In the genomic region with DNA sequence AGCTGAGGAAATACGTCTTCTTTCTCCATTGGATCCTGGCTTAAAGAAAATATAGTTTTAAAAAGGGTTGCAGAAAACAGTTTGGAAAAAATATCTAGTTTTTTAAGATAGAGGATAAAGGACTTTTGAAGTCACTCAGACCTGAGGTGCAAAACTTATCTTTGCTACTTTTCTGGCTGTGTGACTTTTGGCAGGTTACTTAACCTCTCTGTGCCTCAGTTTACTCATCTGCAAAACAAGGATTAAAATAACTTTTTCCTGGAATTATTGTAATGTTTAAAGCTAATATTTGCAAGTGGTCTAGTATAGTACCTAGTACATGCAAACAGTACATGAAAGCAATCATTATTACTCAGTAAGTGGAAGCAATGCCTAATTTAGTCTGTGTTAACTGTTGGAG, we compare ENCODE assay signal across 8 cellular contexts.
"Had no signal": no experiment of that assay in that cellular context is flagged by ENCODE, and none has a peak within 500 bp of the region (broad histone marks: within the 10 kb centered on the region; RNA-seq: fewer than 3 reads in every experiment).

No MANE protein-coding gene starts in this region.

- FAIRE-seq: G401.6, GM12878, GM12891, GM12892, GM18507, GM19239 had no signal

- ATAC-seq: GM12878 had no signal

- DNase-seq: GDM1, GF-D8 had no signal

- H3K4me3 ChIP-seq: GM12878 had no signal
